21 cellular contexts compared by ENCODE assay signal in genomic region chr1:188423088-188423487, GRCh38.
DNase-seq lines count a peak whose midpoint lies in the region; ATAC-seq and TF ChIP-seq lines count a peak whose summit lies in the region.
"Had no signal": no experiment of that assay in that cellular context is flagged by ENCODE, and none has a peak within 500 bp of the region (broad histone marks: within the 10 kb centered on the region; RNA-seq: fewer than 3 reads in every experiment).

No MANE protein-coding gene starts in this region.

- H3K4me2 ChIP-seq in MM.1S (ENCODE audit: low read depth, low read length) = peak overlapping the region; percentile 26

- peaks cover 16% of the 10 kb centered on the region for H3K4me1 ChIP-seq in MM.1S (ENCODE audit: low read length)
- H3K4me1 ChIP-seq in vagina = no peaks in the 10 kb centered on the region
- H3K4me1 ChIP-seq: Peyer's patch, SJSA1 had no signal

- no peaks in the 10 kb centered on the region for H3K79me2 ChIP-seq in MM.1S (ENCODE audit: low read length)

- no peaks in the 10 kb centered on the region for H3K9me3 ChIP-seq in MM.1S (replicated peaks; ENCODE audit: insufficient read depth, low read length)
- H3K9me3 ChIP-seq in vagina = no peaks in the 10 kb centered on the region
- H3K9me3 ChIP-seq: Peyer's patch, SJSA1 had no signal

- H2AFZ ChIP-seq in MM.1S (ENCODE audit: low read length) = no peak overlapping the region

- H3K9me2 ChIP-seq in MM.1S (replicated peaks; ENCODE audit: insufficient read depth, low read length) = no peaks in the 10 kb centered on the region

- no peaks in the 10 kb centered on the region for H4K20me1 ChIP-seq in MM.1S (ENCODE audit: insufficient read depth, low read length)

- TF ChIP-seq POLR2A in vagina (IDR thresholded peaks at IDR 0.05) = no peak

- DNase-seq in MM.1S (peak; percentile 46), NOMO-1 (lab: John Stamatoyannopoulos, UW; ENCODE audit: unreplicated experiment in 2 of 2) (peak; percentile 22 to 80), SKM-1 (lab: John Stamatoyannopoulos, UW; ENCODE audit: unreplicated experiment) (peak; percentile 58), fibroblast of peridontal ligament (ENCODE audit: extremely low read depth) (peak; percentile 57), GM19238 (ENCODE audit: insufficient read length, low spot score) (no peak), vagina (ENCODE audit: extremely low spot score in 2 of 2) (no peak)
- DNase-seq: CD4-positive, alpha-beta T cell; COR-L47; DND-41; NCI-H1105 treated with DMSO at 0.1 percent for 48 hours; NCI-H2081; NCI-H2171; NCI-H345; NCI-H524; NCI-H774; Peyer's patch; SW 1271; T-helper 2 cell had no signal

- H3K27me3 ChIP-seq in MM.1S (replicated peaks; ENCODE audit: insufficient read depth, low read length) (no peaks in the 10 kb centered on the region), vagina (no peaks in the 10 kb centered on the region)
- H3K27me3 ChIP-seq: Peyer's patch, SJSA1 had no signal

- H3K27ac ChIP-seq in MM.1S (ENCODE audit: low read length) (no peak overlapping the region), vagina (no peak overlapping the region)
- H3K27ac ChIP-seq: Peyer's patch, SJSA1 had no signal

- ATAC-seq in GM21526 (IDR thresholded peaks at IDR 0.05; ENCODE audit: low FRiP score, unreplicated experiment) = no peak
- ATAC-seq: GM12878 had no signal

- 0 out of 2 replicates have a peak, but pooled peaks cover 3% of the 10 kb centered on the region for H3F3A ChIP-seq in MM.1S (ENCODE audit: insufficient read depth, low read length)

- TF ChIP-seq CTCF in MM.1S (IDR thresholded peaks at IDR 0.05; ENCODE audit: low read length) (no peak), vagina (IDR thresholded peaks at IDR 0.05) (no peak)

- H3K9ac ChIP-seq in MM.1S (ENCODE audit: low read length) = no peak overlapping the region

- H3K4me3 ChIP-seq in MM.1S (ENCODE audit: low read length) (no peak overlapping the region), vagina (no peak overlapping the region)
- H3K4me3 ChIP-seq: GM12878, Peyer's patch, SJSA1 had no signal

- H3K36me3 ChIP-seq in MM.1S (replicated peaks; ENCODE audit: insufficient read depth, low read length) = no peaks in the 10 kb centered on the region
- H3K36me3 ChIP-seq in vagina = no peaks in the 10 kb centered on the region
- H3K36me3 ChIP-seq: Peyer's patch, SJSA1 had no signal

- intact Hi-C loops in vagina (cut with DNase I) = no loop called here

Comparison
In these comparisons a context has a peak if more than half of its experiments do, and no peak if none do; other contexts are left out.
1. DNase-seq: peak in MM.1S (single experiment), NOMO-1 (2 of 2), SKM-1 (single experiment) and fibroblast of peridontal ligament (single experiment); none in GM19238 (single experiment) and vagina (0 of 2).